ENCODE assay signal across 16 cellular contexts in genomic region chr1:198775606-198776005, GRCh38.
DNase-seq lines count a peak whose midpoint lies in the region; ATAC-seq, FAIRE-seq and TF ChIP-seq lines count a peak whose summit lies in the region.
"Had no signal": no experiment of that assay in that cellular context is flagged by ENCODE, and none has a peak within 500 bp of the region (broad histone marks: within the 10 kb centered on the region; RNA-seq: fewer than 3 reads in every experiment).

No MANE protein-coding gene starts in this region.

- H3K79me2 ChIP-seq in K562 (ENCODE audit: control insufficient read depth, insufficient read depth, low read length), result no peaks in the 10 kb centered on the region

- H3K27ac ChIP-seq in breast epithelium (no peak overlapping the region), K562 (ENCODE audit: extremely low read depth, low read depth, low read length) (no peak overlapping the region), lower lobe of right lung (peak overlapping the region; percentile 77), upper lobe of left lung (peak overlapping the region; percentile 78 to 88 (median 83))
- H3K27ac ChIP-seq: cardiac muscle cell, HL-60 had no signal

- peaks cover 11% of the 10 kb centered on the region for H3K4me1 Mint-ChIP-seq in MCF 10A (ENCODE audit: insufficient read depth, unreplicated experiment)

- no peaks in the 10 kb centered on the region for H4K20me1 ChIP-seq in K562 (replicated peaks; ENCODE audit: control insufficient read depth, insufficient read depth, low read length)

- no peak overlapping the region; the same call in 1 of the 2 replicates for H2AFZ ChIP-seq in K562 (ENCODE audit: low read depth, low read length)

- H3K4me1 ChIP-seq in breast epithelium (no peaks in the 10 kb centered on the region), K562 (replicated peaks in 1 of 2; ENCODE audit: control insufficient read depth in 2 of 2, insufficient read depth in 2 of 2, low read length in 2 of 2) (no peaks in the 10 kb centered on the region), lower lobe of right lung (peaks cover 4% of the 10 kb centered on the region), upper lobe of left lung (peaks cover 0 to 26% (median 5%) of the 10 kb centered on the region in 4 donors)

- H3K27ac Mint-ChIP-seq in MCF 10A (ENCODE audit: low read depth, unreplicated experiment), result peak overlapping the region; percentile 91
- H3K27ac Mint-ChIP-seq: progenitor cell of endocrine pancreas had no signal

- TF ChIP-seq POLR2A in breast epithelium (IDR thresholded peaks at IDR 0.05), result no peak
- TF ChIP-seq POLR2A in K562 (conservative IDR thresholded peaks at IDR 0.05), result no peak
- no peak for TF ChIP-seq POLR2A in upper lobe of left lung (IDR thresholded peaks at IDR 0.05)

- no peak for TF ChIP-seq RAD21 in K562 (CRISPR knock-in tag; conservative IDR thresholded peaks at IDR 0.05 in 1 of 2, IDR thresholded peaks at IDR 0.05 in 1 of 2)

- DNase-seq in MCF 10A (ENCODE audit: unreplicated experiment), result peak; percentile 33
- no peak for DNase-seq in breast epithelium (ENCODE audit: low spot score in 2 of 2)
- no peak for DNase-seq in K562 (ENCODE audit: extremely low read depth in 1 of 4, low spot score in 3 of 4)
- no peak for DNase-seq in lower lobe of right lung
- DNase-seq in upper lobe of left lung, result no peak
- DNase-seq in NCI-H526 (lab: John Stamatoyannopoulos, UW), result no peak
- no peak for DNase-seq in DMS153 (lab: John Stamatoyannopoulos, UW)
- DNase-seq in kidney tubule cell (ENCODE audit: low spot score), result no peak
- DNase-seq: activated CD4-positive, alpha-beta T cell treated with anti-CD3 and anti-CD28 coated beads for 48 hours; DMS53; left colon; NCI-H1092 treated with DMSO at 0.1 percent for 48 hours; NCI-H774 had no signal

- H3K4me3 Mint-ChIP-seq in MCF 10A (ENCODE audit: unreplicated experiment), result no peak overlapping the region

- H3K4me2 ChIP-seq in K562 (ENCODE audit: insufficient read depth, low read length), result peak overlapping the region; percentile 3; the same call in 1 of the 2 replicates

- no peak overlapping the region for H3K9ac ChIP-seq in K562 (ENCODE audit: insufficient read depth in 1 of 2, low read depth in 2 of 2, low read length in 2 of 2)

- ATAC-seq in K562, result no peak; the same call in 2 of the 3 replicates
- no peak for ATAC-seq in lower lobe of right lung
- no peak for ATAC-seq in upper lobe of left lung (ENCODE audit: low FRiP score in 2 of 2)
- ATAC-seq: left colon had no signal

- CTCF ChIA-PET in MCF 10A (lab: Yijun Ruan, JAX), result interaction anchor here (0.6 to 5.2 kb wide), 12 partner anchors 15 to 1257 kb away, joined by 3 to 37 read pairs (median 4); no protein-coding TSS in a partner anchor
- CTCF ChIA-PET in K562 (lab: Yijun Ruan, JAX; ENCODE audit: low intra/inter-chr PET ratio), result no interaction called here

- FAIRE-seq in K562 (lab: Jason Lieb, UNC), result no peak

- peaks cover 7% of the 10 kb centered on the region for H3K9me3 Mint-ChIP-seq in MCF 10A (ENCODE audit: unreplicated experiment)

- POLR2A ChIA-PET in MCF 10A (lab: Yijun Ruan, JAX) (interaction anchor here (0.9 to 2.2 kb wide), 7 partner anchors 13 to 335 kb away, joined by 3 to 9 read pairs (median 4); no protein-coding TSS in a partner anchor), K562 (lab: Yijun Ruan, JAX) (interaction anchor here (1.1 to 1.3 kb wide), 2 partner anchors 11 kb away, joined by 3 to 5 read pairs; no protein-coding TSS in a partner anchor)

- H3K36me3 ChIP-seq in breast epithelium (no peaks in the 10 kb centered on the region), K562 (ENCODE audit: control insufficient read depth, insufficient read depth, low read length) (no peaks in the 10 kb centered on the region), lower lobe of right lung (no peaks in the 10 kb centered on the region), upper lobe of left lung (no peaks in the 10 kb centered on the region)
- H3K36me3 ChIP-seq: cardiac muscle cell had no signal

- intact Hi-C loops in MCF 10A (cut with micrococcal nuclease), result no loop called here
- intact Hi-C loops in breast epithelium (cut with DNase I; ENCODE audit: low total_unique reads), result no loop called here
- intact Hi-C loops in K562 (cut with micrococcal nuclease), result loop anchor here (10.0 kb wide), 1 partner anchor 769 kb away; no protein-coding TSS in a partner anchor
- intact Hi-C loops in lower lobe of right lung (cut with DNase I), result no loop called here

- no peaks in the 10 kb centered on the region for H3K27me3 Mint-ChIP-seq in MCF 10A (ENCODE audit: insufficient read depth, unreplicated experiment)
- H3K27me3 Mint-ChIP-seq: progenitor cell of endocrine pancreas had no signal

- H3K27me3 ChIP-seq in breast epithelium (no peaks in the 10 kb centered on the region), K562 (ENCODE audit: control insufficient read depth in 2 of 2, insufficient read depth in 2 of 2, low read length in 2 of 2) (no peaks in the 10 kb centered on the region), lower lobe of right lung (ENCODE audit: low read depth) (no peaks in the 10 kb centered on the region), upper lobe of left lung (no peaks in the 10 kb centered on the region)
- H3K27me3 ChIP-seq: cardiac muscle cell had no signal

- H3K36me3 Mint-ChIP-seq in MCF 10A (ENCODE audit: insufficient read depth, unreplicated experiment), result no peaks in the 10 kb centered on the region

- no TSS peak for BruUV-seq in MCF 10A (replicated peaks; lab: Mats Ljungman, UMichigan)
- BruUV-seq in K562 (replicated peaks; lab: Mats Ljungman, UMichigan), result no TSS peak

- WGBS in K562 (ENCODE audit: insufficient coverage, low coverage, missing lambda C conversion rate), result 2% methylated on average over 6 of the region's 6 CpGs
- WGBS in upper lobe of left lung, 2 donors, result 92 to 93% methylated on average over 6 of the region's 6 CpGs

- TF ChIP-seq CTCF in MCF 10A (IDR thresholded peaks at IDR 0.05; ENCODE audit: unreplicated experiment) (no peak), breast epithelium (IDR thresholded peaks at IDR 0.05) (no peak), K562 (IDR thresholded peaks at IDR 0.05 in 2 of 3, conservative IDR thresholded peaks at IDR 0.05 in 1 of 3; ENCODE audit: insufficient read depth in 2 of 3, low read depth in 1 of 3, low read length in 3 of 3) (no peak), lower lobe of right lung (IDR thresholded peaks at IDR 0.05) (no peak), upper lobe of left lung (IDR thresholded peaks at IDR 0.05) (no peak)

- in situ Hi-C loops in K562 (cut with MboI), result no loop called here

- no peak overlapping the region for H3K4me3 ChIP-seq in breast epithelium
- no peak overlapping the region for H3K4me3 ChIP-seq in K562
- no peak overlapping the region for H3K4me3 ChIP-seq in lower lobe of right lung
- no peak overlapping the region for H3K4me3 ChIP-seq in upper lobe of left lung
- H3K4me3 ChIP-seq: cardiac muscle cell had no signal

- no peak for TF ChIP-seq EP300 in K562 (IDR thresholded peaks at IDR 0.05; ENCODE audit: low read length)
- TF ChIP-seq EP300 in upper lobe of left lung (IDR thresholded peaks at IDR 0.05), result no peak

- H3K9me1 ChIP-seq in K562 (ENCODE audit: control insufficient read depth, insufficient read depth, low read length), result no peaks in the 10 kb centered on the region

- H3K9me3 ChIP-seq in breast epithelium (no peaks in the 10 kb centered on the region), K562 (replicated peaks; ENCODE audit: control insufficient read depth, insufficient read depth, low read depth, low read length) (no peaks in the 10 kb centered on the region), lower lobe of right lung (no peaks in the 10 kb centered on the region), upper lobe of left lung (no peaks in the 10 kb centered on the region)

TF ChIP-seq in K562, 482 proteins besides CTCF, POLR2A, EP300 and RAD21:
- TF ChIP-seq E2F3 (CRISPR knock-in tag; IDR thresholded peaks at IDR 0.05), result no peak
- TF ChIP-seq NCOA2 (IDR thresholded peaks at IDR 0.05; ENCODE audit: partially characterized antibody in 2 of 2), result no peak
- no peak for TF ChIP-seq CGGBP1 (CRISPR knock-in tag; IDR thresholded peaks at IDR 0.05)
- TF ChIP-seq TFE3 (CRISPR knock-in tag; IDR thresholded peaks at IDR 0.05), result peak; percentile 93
- no peak for TF ChIP-seq PURB (CRISPR knock-in tag; IDR thresholded peaks at IDR 0.05; ENCODE audit: low read depth)
- no peak for TF ChIP-seq SP1 (CRISPR knock-in tag; IDR thresholded peaks at IDR 0.05)
- no peak for TF ChIP-seq HBP1 (CRISPR knock-in tag; IDR thresholded peaks at IDR 0.05)
- TF ChIP-seq NR2C2 (CRISPR knock-in tag; IDR thresholded peaks at IDR 0.05), result no peak
- TF ChIP-seq NR2C2 (tag; IDR thresholded peaks at IDR 0.05), result no peak
- no peak for TF ChIP-seq GATA2 (CRISPR knock-in tag; IDR thresholded peaks at IDR 0.05)

Comparison
In these comparisons a context has a peak if more than half of its experiments do, and no peak if none do; other contexts are left out.
1. H3K27ac ChIP-seq: peak in lower lobe of right lung (single experiment) and upper lobe of left lung (4 of 4); none in breast epithelium (0 of 2) and K562 (single experiment).